In genomic region chr12:9365296-9365695, GRCh38 we compare ENCODE assay signal across 15 cellular contexts.
DNase-seq lines count a peak whose midpoint lies in the region; ATAC-seq and TF ChIP-seq lines count a peak whose summit lies in the region.
"Had no signal": no experiment of that assay in that cellular context is flagged by ENCODE, and none has a peak within 500 bp of the region (broad histone marks: within the 10 kb centered on the region; RNA-seq: fewer than 3 reads in every experiment).

No MANE protein-coding gene starts in this region.

- H3K36me3 Mint-ChIP-seq in T-helper 2 cell treated with Interferon-gamma antibody and Interleukin-4, amounts not matched to agents 5 μg/mL and 100 μg/mL, for 36 hours (ENCODE audit: low read depth), result peaks cover 1% of the 10 kb centered on the region

- peak overlapping the region; percentile 64 for H3K27ac Mint-ChIP-seq in T-helper 2 cell treated with Interferon-gamma antibody and Interleukin-4, amounts not matched to agents 5 μg/mL and 100 μg/mL, for 36 hours

- H3K4me3 ChIP-seq in choroid plexus epithelial cell (ENCODE audit: low read depth, low read length), result no peak overlapping the region
- H3K4me3 ChIP-seq: A549, heart right ventricle, mucosa of descending colon, PC-9, skin epidermis had no signal

- no peaks in the 10 kb centered on the region for H3K9me3 Mint-ChIP-seq in T-helper 2 cell treated with Interferon-gamma antibody and Interleukin-4, amounts not matched to agents 5 μg/mL and 100 μg/mL, for 36 hours

- peak overlapping the region; percentile 72 for H3K4me3 Mint-ChIP-seq in T-helper 2 cell treated with Interferon-gamma antibody and Interleukin-4, amounts not matched to agents 5 μg/mL and 100 μg/mL, for 36 hours

- TF ChIP-seq CTCF in choroid plexus epithelial cell (conservative IDR thresholded peaks at IDR 0.05; ENCODE audit: low read depth, low read length), result no peak

- H3K4me1 Mint-ChIP-seq in T-helper 2 cell treated with Interferon-gamma antibody and Interleukin-4, amounts not matched to agents 5 μg/mL and 100 μg/mL, for 36 hours (ENCODE audit: low read depth), result peaks cover 47% of the 10 kb centered on the region

- ATAC-seq in HG03378 (IDR thresholded peaks at IDR 0.05; ENCODE audit: unreplicated experiment) (no peak), esophagus mucosa (no peak)
- ATAC-seq: heart right ventricle had no signal

- peaks cover 40% of the 10 kb centered on the region for H3K27me3 Mint-ChIP-seq in T-helper 2 cell treated with Interferon-gamma antibody and Interleukin-4, amounts not matched to agents 5 μg/mL and 100 μg/mL, for 36 hours (ENCODE audit: low read depth)

- no peak for DNase-seq in T-helper 2 cell treated with Interferon-gamma antibody and Interleukin-4, amounts not matched to agents 5 μg/mL and 100 μg/mL, for 36 hours (ENCODE audit: low spot score)
- no peak for DNase-seq in T-helper 2 cell
- DNase-seq in NOMO-1 treated with dmso at 0.1 percent for 144 hours (lab: John Stamatoyannopoulos, UW; ENCODE audit: unreplicated experiment), result peak; percentile 13
- peak; percentile 25 for DNase-seq in choroid plexus epithelial cell (ENCODE audit: low read depth)
- DNase-seq in renal cortical epithelial cell (ENCODE audit: low read depth), result peak; percentile 81
- DNase-seq in stimulated activated CD4-positive, alpha-beta T cell treated with anti-CD3 and anti-CD28 coated beads, Interleukin-2, amount 100 ng/mL, for 24 hours, result no peak
- DNase-seq: activated gamma-delta T cell, DND-41, heart right ventricle, PC-9 had no signal

Comparison
In these comparisons a context has a peak if more than half of its experiments do, and no peak if none do; other contexts are left out.
1. DNase-seq: peak in NOMO-1 treated with dmso at 0.1 percent for 144 hours (single experiment), choroid plexus epithelial cell (single experiment) and renal cortical epithelial cell (single experiment); none in T-helper 2 cell treated with Interferon-gamma antibody and Interleukin-4, amounts not matched to agents 5 μg/mL and 100 μg/mL, for 36 hours (single experiment), T-helper 2 cell (0 of 5) and stimulated activated CD4-positive, alpha-beta T cell treated with anti-CD3 and anti-CD28 coated beads, Interleukin-2, amount 100 ng/mL, for 24 hours (0 of 2).